35 cellular contexts compared by ENCODE assay signal in genomic region chr5:159406571-159406970, GRCh38.
"Had no signal": no experiment of that assay in that cellular context is flagged by ENCODE, and none has a peak within 500 bp of the region (broad histone marks: within the 10 kb centered on the region; RNA-seq: fewer than 3 reads in every experiment).

No MANE protein-coding gene starts in this region.

- H3K4me1 Mint-ChIP-seq: brain had no signal

- H3K27ac Mint-ChIP-seq: activated CD4-positive, alpha-beta memory T cell treated with anti-CD3 and anti-CD28 coated beads, Interleukin-2, amount 10 ng/mL, durations not matched to agents 7 days and 5 days; activated CD4-positive, alpha-beta T cell treated with anti-CD3 and anti-CD28 coated beads, Interleukin-2, amount 10 ng/mL, durations not matched to agents 7 days and 5 days; activated CD8-positive, alpha-beta memory T cell treated with anti-CD3 and anti-CD28 coated beads, Interleukin-2, amount 10 ng/mL, durations not matched to agents 7 days and 5 days; activated CD8-positive, alpha-beta T cell treated with anti-CD3 and anti-CD28 coated beads, Interleukin-2, amount 10 ng/mL, durations not matched to agents 7 days and 5 days; activated naive CD4-positive, alpha-beta T cell treated with anti-CD3 and anti-CD28 coated beads, Interleukin-2, amount 10 ng/mL, durations not matched to agents 7 days and 5 days; activated naive CD8-positive, alpha-beta T cell; activated naive CD8-positive, alpha-beta T cell treated with anti-CD3 and anti-CD28 coated beads, Interleukin-2, amount 10 ng/mL, durations not matched to agents 7 days and 5 days; activated naive CD8-positive, alpha-beta T cell treated with anti-CD3 and anti-CD28 coated beads, Interleukin-2, amount 50 U/mL, for 24 hours; activated T-cell treated with anti-CD3 and anti-CD28 coated beads, Interleukin-2, amount 50 U/mL, for 24 hours; activated T-helper 2 cell treated with anti-CD3 and anti-CD28 coated beads, Interferon-gamma antibody, Interleukin-2, Interleukin-4, amounts not matched to agents 10 μg/mL and 5 μg/mL and 100 μg/mL, durations not matched to agents 14 hours and 24 hours and 36 hours; brain; T-helper 1 cell treated with Interleukin-12 subunit alpha and Interleukin-12 subunit beta and Interleukin-4 antibody, amounts not matched to agents 30 μg/mL and 1 μg/mL, for 36 hours; T-helper 2 cell treated with Interferon-gamma antibody and Interleukin-4, amounts not matched to agents 5 μg/mL and 100 μg/mL, for 36 hours had no signal

- H3K4me3 Mint-ChIP-seq: activated B cell treated with CpG ODN at 0.5 μM for 24 hours; activated CD4-positive, alpha-beta memory T cell treated with anti-CD3 and anti-CD28 coated beads, Interleukin-2, amount 10 ng/mL, durations not matched to agents 7 days and 5 days; activated CD4-positive, alpha-beta T cell treated with anti-CD3 and anti-CD28 coated beads, Interleukin-2, amount 10 ng/mL, durations not matched to agents 7 days and 5 days; activated CD8-positive, alpha-beta memory T cell treated with anti-CD3 and anti-CD28 coated beads, Interleukin-2, amount 10 ng/mL, durations not matched to agents 7 days and 5 days; activated CD8-positive, alpha-beta T cell treated with anti-CD3 and anti-CD28 coated beads, Interleukin-2, amount 10 ng/mL, durations not matched to agents 7 days and 5 days; activated naive CD4-positive, alpha-beta T cell treated with anti-CD3 and anti-CD28 coated beads, Interleukin-2, amount 10 ng/mL, durations not matched to agents 7 days and 5 days; activated naive CD4-positive, alpha-beta T cell treated with anti-CD3 and anti-CD28 coated beads, Interleukin-2, amount 50 U/mL, for 24 hours; activated naive CD8-positive, alpha-beta T cell; activated naive CD8-positive, alpha-beta T cell treated with anti-CD3 and anti-CD28 coated beads, Interleukin-2, amount 10 ng/mL, durations not matched to agents 7 days and 5 days; activated naive CD8-positive, alpha-beta T cell treated with anti-CD3 and anti-CD28 coated beads, Interleukin-2, amount 50 U/mL, for 24 hours; activated T-cell treated with anti-CD3 and anti-CD28 coated beads, Interleukin-2, amount 50 U/mL, for 24 hours; brain; central memory CD8-positive, alpha-beta T cell; T-helper 1 cell treated with Interleukin-12 subunit alpha and Interleukin-12 subunit beta and Interleukin-4 antibody, amounts not matched to agents 30 μg/mL and 1 μg/mL, for 36 hours; T-helper 2 cell treated with Interferon-gamma antibody and Interleukin-4, amounts not matched to agents 5 μg/mL and 100 μg/mL, for 36 hours had no signal

- DNase-seq: activated B cell treated with CpG ODN at 0.5 μM for 24 hours; activated CD4-positive, alpha-beta memory T cell treated with anti-CD3 and anti-CD28 coated beads, Interleukin-2, amount 10 ng/mL, durations not matched to agents 7 days and 5 days; activated CD4-positive, alpha-beta T cell treated with anti-CD3 and anti-CD28 coated beads for 48 hours; activated CD4-positive, alpha-beta T cell treated with anti-CD3 and anti-CD28 coated beads, Interleukin-2, amount 10 ng/mL, durations not matched to agents 7 days and 5 days; activated CD4-positive, alpha-beta T cell treated with anti-CD3 and anti-CD28 coated beads, Interleukin-2, amount 50 U/mL, for 48 hours; activated CD4-positive, CD25-positive, alpha-beta regulatory T cell treated with anti-CD3 and anti-CD28 coated beads, Interleukin-2, amount 50 U/mL, for 72 hours; activated CD8-positive, alpha-beta memory T cell treated with anti-CD3 and anti-CD28 coated beads for 24 hours; activated CD8-positive, alpha-beta memory T cell treated with anti-CD3 and anti-CD28 coated beads, Interleukin-2, amount 10 ng/mL, durations not matched to agents 7 days and 5 days; activated CD8-positive, alpha-beta memory T cell treated with anti-CD3 and anti-CD28 coated beads, Interleukin-2, amount 50 U/mL, for 48 hours; activated CD8-positive, alpha-beta T cell treated with anti-CD3 and anti-CD28 coated beads, Interleukin-2, amount 10 ng/mL, durations not matched to agents 7 days and 5 days; activated effector memory CD4-positive, alpha-beta T cell treated with Interleukin-2 at 50 U/mL for 16 hours; activated gamma-delta T cell; activated naive CD4-positive, alpha-beta T cell treated with anti-CD3 and anti-CD28 coated beads, Interleukin-2, amount 10 ng/mL, durations not matched to agents 7 days and 5 days; activated naive CD4-positive, alpha-beta T cell treated with Interleukin-2 at 50 U/mL for 16 hours; activated naive CD8-positive, alpha-beta T cell treated with anti-CD3 and anti-CD28 coated beads, Interleukin-2, amount 10 ng/mL, durations not matched to agents 7 days and 5 days; activated naive CD8-positive, alpha-beta T cell treated with anti-CD3 and anti-CD28 coated beads, Interleukin-2, amount 50 U/mL, for 24 hours; activated T-cell treated with anti-CD3 and anti-CD28 coated beads, Interleukin-2, amount 50 U/mL, for 24 hours; activated T-cell treated with anti-CD3 and anti-CD28 coated beads, Interleukin-2, amount 50 U/mL, for 48 hours; amygdala; anterior cingulate cortex; caudate nucleus; cerebellar nuclear complex; T-helper 1 cell; T-helper 2 cell; T-helper 9 cell had no signal

- H3K27me3 ChIP-seq: ascending aorta, cardiac muscle cell had no signal

- H3K36me3 ChIP-seq: ascending aorta, cardiac muscle cell had no signal

- H3K27ac ChIP-seq: ascending aorta, cardiac muscle cell, VCaP had no signal

- H3K27me3 Mint-ChIP-seq: activated B cell treated with CpG ODN at 0.5 μM for 24 hours; activated naive CD4-positive, alpha-beta T cell treated with anti-CD3 and anti-CD28 coated beads, Interleukin-2, amount 50 U/mL, for 24 hours had no signal

- H3K9me3 ChIP-seq: ascending aorta had no signal

- H3K4me3 ChIP-seq: ascending aorta, cardiac muscle cell had no signal

- H3K4me1 ChIP-seq: ascending aorta had no signal

- H3K9me3 Mint-ChIP-seq: activated B cell treated with CpG ODN at 0.5 μM for 24 hours; activated naive CD4-positive, alpha-beta T cell treated with anti-CD3 and anti-CD28 coated beads, Interleukin-2, amount 50 U/mL, for 24 hours; activated T-cell treated with anti-CD3 and anti-CD28 coated beads, Interleukin-2, amount 50 U/mL, for 24 hours; brain; central memory CD8-positive, alpha-beta T cell had no signal

- ATAC-seq: activated CD8-positive, alpha-beta memory T cell treated with anti-CD3 and anti-CD28 coated beads, Interleukin-2, amount 10 ng/mL, durations not matched to agents 7 days and 5 days; activated CD8-positive, alpha-beta T cell treated with anti-CD3 and anti-CD28 coated beads, Interleukin-2, amount 10 ng/mL, durations not matched to agents 7 days and 5 days; activated naive CD8-positive, alpha-beta T cell treated with anti-CD3 and anti-CD28 coated beads, Interleukin-2, amount 50 U/mL, for 24 hours had no signal

- H3K36me3 Mint-ChIP-seq: activated naive CD4-positive, alpha-beta T cell treated with anti-CD3 and anti-CD28 coated beads, Interleukin-2, amount 50 U/mL, for 24 hours; brain had no signal
